Comparison of ENCODE assay signal across 24 cellular contexts in the genomic region with DNA sequence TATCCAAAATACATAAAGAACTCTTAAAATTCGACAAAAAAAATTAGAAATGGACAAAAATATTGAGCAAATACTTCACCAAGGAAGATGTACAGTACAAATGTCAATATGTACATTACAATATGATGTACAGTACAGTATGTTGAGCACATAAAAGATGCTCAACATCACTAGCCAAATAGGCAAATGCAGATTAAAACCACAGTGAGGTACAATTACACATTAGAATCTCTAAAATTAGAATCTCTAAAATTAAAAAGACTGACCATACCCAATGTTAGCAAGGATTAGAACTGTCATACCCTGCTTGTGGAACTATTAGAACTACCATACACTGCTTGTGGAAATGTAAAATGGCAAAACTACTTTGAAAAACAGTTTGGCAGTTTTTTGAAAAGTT.
"Had no signal": no experiment of that assay in that cellular context is flagged by ENCODE, and none has a peak within 500 bp of the region (broad histone marks: within the 10 kb centered on the region; RNA-seq: fewer than 3 reads in every experiment).

No MANE protein-coding gene starts in this region.

- DNase-seq: hypothalamus; islet precursor cell; left ventricle myocardium inferior; mesendoderm; naive thymus-derived CD8-positive, alpha-beta T cell; nucleus accumbens; pancreas; posterior cingulate gyrus; retina; right cardiac atrium; small intestine; spleen; stimulated activated CD4-positive, alpha-beta T cell treated with anti-CD3 and anti-CD28 coated beads, Interleukin-2, amount 100 ng/mL, for 48 hours; stimulated activated CD4-positive, alpha-beta T cell treated with anti-CD3 and anti-CD28 coated beads, Interleukin-4, amount 100 ng/mL, for 4 hours; stimulated activated CD8-positive, alpha-beta memory T cell treated with anti-CD3 and anti-CD28 coated beads, Interleukin-4, amount 100 ng/mL, for 48 hours; stimulated activated naive CD4-positive, alpha-beta T cell treated with Interleukin-2 at 50 U/mL for 16 hours; stimulated activated naive CD8-positive, alpha-beta T cell treated with anti-CD3 and anti-CD28 coated beads, Interleukin-15, amount 100 ng/mL, for 72 hours; substantia nigra; uterus had no signal

- H3K4me1 ChIP-seq: left ventricle myocardium inferior, pancreas, prostate gland, tibial nerve, uterus had no signal

- H3K36me3 ChIP-seq: left ventricle myocardium inferior, pancreas, prostate gland, spleen, tibial nerve, uterus had no signal

- H3K27ac ChIP-seq: left ventricle myocardium inferior, pancreas, prostate gland, spleen, tibial nerve, uterus had no signal

- H3K27me3 ChIP-seq: pancreas, tibial nerve, uterus had no signal

- H3K4me3 ChIP-seq: left ventricle myocardium inferior, lung, pancreas, prostate gland, spleen, tibial nerve, uterus had no signal

- FAIRE-seq: pancreas, small intestine had no signal

- ATAC-seq: naive thymus-derived CD8-positive, alpha-beta T cell; pancreas; right cardiac atrium; sciatic nerve; stimulated activated memory B cell treated with anti-CD40 and anti-IgM and Interleukin-4, amounts not matched to agents 10 μg/mL and 1 μg/mL and 100 μg/mL, for 72 hours; stimulated activated naive CD8-positive, alpha-beta T cell treated with anti-CD3 and anti-CD28 coated beads, Interleukin-15, amount 100 ng/mL, for 72 hours had no signal

- H3K9me3 ChIP-seq: pancreas, prostate gland, uterus had no signal
